Comparison of ENCODE assay signal across 8 cellular contexts in the genomic region with DNA sequence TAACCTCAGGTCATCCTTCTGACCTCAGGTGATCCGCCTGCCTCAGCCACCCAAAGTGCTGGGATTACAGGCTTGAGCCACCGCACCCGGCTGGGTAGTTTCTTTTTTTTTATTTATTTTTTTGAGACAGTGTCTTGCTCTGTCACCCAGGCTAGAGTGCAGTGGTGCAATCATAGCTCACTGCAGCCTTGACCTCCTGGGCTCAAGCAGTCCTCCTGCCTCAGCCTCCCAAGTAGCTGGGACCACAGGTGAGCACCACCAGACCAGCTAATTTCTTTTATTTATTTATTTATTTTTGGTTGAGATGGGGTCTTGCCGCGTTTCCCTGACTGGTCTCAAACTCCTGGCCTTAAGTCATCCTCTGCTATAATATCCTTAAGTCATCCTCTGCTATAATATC. TPM values are rescaled to one million over a fixed set of nuclear protein-coding genes. Genes with fewer than 3 reads are reported as not detected.
DNase-seq lines count a peak whose midpoint lies in the region; ATAC-seq and TF ChIP-seq lines count a peak whose summit lies in the region.
"Not testable (repeated sequence)": the region's sequence is repeated elsewhere in the genome, so short reads cannot be mapped to it uniquely, and the experiment has no call there.

No MANE protein-coding gene starts in this region.

- not testable (repeated sequence) for TF ChIP-seq CTCF in RWPE1 (conservative IDR thresholded peaks at IDR 0.05; ENCODE audit: low read depth); esophagus squamous epithelium (IDR thresholded peaks at IDR 0.05); left ventricle myocardium inferior (IDR thresholded peaks at IDR 0.05; ENCODE audit: borderline replicate concordance); osteoblast (IDR thresholded peaks at IDR 0.05; ENCODE audit: extremely low read depth, low read depth, low read length); gastrocnemius medialis (IDR thresholded peaks at IDR 0.05 in 4 of 5, conservative IDR thresholded peaks at IDR 0.05 in 1 of 5); suprapubic skin (IDR thresholded peaks at IDR 0.05)

- H4K20me1 ChIP-seq in osteoblast (ENCODE audit: insufficient read depth, low read length) = peaks cover 40% of the 10 kb centered on the region

- not testable (repeated sequence) for DNase-seq in RWPE1 (ENCODE audit: low spot score); adipocyte (ENCODE audit: low read depth); esophagus squamous epithelium (lab: John Stamatoyannopoulos, UW); left ventricle myocardium inferior; osteoblast (ENCODE audit: insufficient read length, low spot score, missing footprints); gastrocnemius medialis; suprapubic skin (ENCODE audit: low spot score in 2 of 2)

- intact Hi-C loops in esophagus squamous epithelium (cut with DNase I); left ventricle myocardium inferior (cut with micrococcal nuclease); gastrocnemius medialis (cut with DNase I; ENCODE audit: low total_unique reads): not testable (repeated sequence)

- not testable (repeated sequence) for H2AFZ ChIP-seq in ACC112 (ENCODE audit: low read length, unreplicated experiment); osteoblast (ENCODE audit: low read length)

- H3K27ac ChIP-seq in ACC112 (ENCODE audit: low read depth, low read length) (peak overlapping the region; percentile 96), RWPE1 (peak overlapping the region; percentile 28), esophagus squamous epithelium (peak overlapping the region in 3 of 4 donors; percentile 27 to 32 (median 31)), left ventricle myocardium inferior (replicated peaks) (peak overlapping the region; percentile 58), osteoblast (ENCODE audit: low read depth, low read length) (peak overlapping the region; percentile 82), gastrocnemius medialis (peak overlapping the region; percentile 32 to 98 (median 96)), suprapubic skin (peak overlapping the region; percentile 70)

- WGBS in esophagus squamous epithelium, 2 donors = 67 to 80% methylated on average over 5 of the region's 5 CpGs
- WGBS in suprapubic skin = 87% methylated on average over 5 of the region's 5 CpGs

- H3K9me3 ChIP-seq in adipocyte (ENCODE audit: control insufficient read depth, low read length); esophagus squamous epithelium; left ventricle myocardium inferior (replicated peaks); osteoblast (ENCODE audit: low read depth, low read length); gastrocnemius medialis; suprapubic skin: not testable (repeated sequence)

- H3K27me3 ChIP-seq in ACC112 (ENCODE audit: insufficient read depth, low read length); adipocyte (replicated peaks; ENCODE audit: control insufficient read depth, insufficient read depth, low read length); esophagus squamous epithelium; left ventricle myocardium inferior (ENCODE audit: low read depth); osteoblast (ENCODE audit: insufficient read depth, low read length); gastrocnemius medialis; suprapubic skin: not testable (repeated sequence)

- H3K79me2 ChIP-seq in ACC112 (ENCODE audit: control insufficient read depth, insufficient read depth, low read length, unreplicated experiment) (peaks cover 87% of the 10 kb centered on the region), osteoblast (ENCODE audit: insufficient read depth, low read length) (peaks cover 89% of the 10 kb centered on the region)

- CTCF ChIA-PET in RWPE1 (lab: Yijun Ruan, JAX) = interaction anchor here (0.7 kb wide), 1 partner anchor 1827 kb away, joined by 8 read pairs; no protein-coding TSS in a partner anchor

- peaks cover 22% of the 10 kb centered on the region for H3K4me1 ChIP-seq in ACC112 (ENCODE audit: control insufficient read depth, insufficient read depth, low read length, unreplicated experiment)
- H3K4me1 ChIP-seq in adipocyte (ENCODE audit: control insufficient read depth, insufficient read depth, low read length) = peaks cover 57% of the 10 kb centered on the region
- H3K4me1 ChIP-seq in esophagus squamous epithelium = peaks cover 5 to 80% (median 31%) of the 10 kb centered on the region in 3 donors
- H3K4me1 ChIP-seq in left ventricle myocardium inferior = peaks cover 78% of the 10 kb centered on the region
- H3K4me1 ChIP-seq in osteoblast (ENCODE audit: insufficient read depth, low read length) = peaks cover 17% of the 10 kb centered on the region
- H3K4me1 ChIP-seq in gastrocnemius medialis = peaks cover 59 to 70% of the 10 kb centered on the region in 2 donors
- H3K4me1 ChIP-seq in suprapubic skin = peaks cover 51% of the 10 kb centered on the region

- H3K9ac ChIP-seq in adipocyte (ENCODE audit: low read length) = peak overlapping the region; percentile 55

- not testable (repeated sequence) for TF ChIP-seq POLR2A in esophagus squamous epithelium (IDR thresholded peaks at IDR 0.05); gastrocnemius medialis (IDR thresholded peaks at IDR 0.05); suprapubic skin (IDR thresholded peaks at IDR 0.05)

- not testable (repeated sequence) for TF ChIP-seq EP300 in suprapubic skin (IDR thresholded peaks at IDR 0.05)

- in situ Hi-C loops in gastrocnemius medialis (cut with MboI; ENCODE audit: low sequenced_read_pairs in 4 of 4) = loop anchor here in 1 of 4 donors (5.0 kb wide), 1 partner anchor 50 kb away; no protein-coding TSS in a partner anchor

- H3K36me3 ChIP-seq in ACC112 (ENCODE audit: insufficient read depth, low read length); adipocyte (ENCODE audit: control insufficient read depth, insufficient read depth, low read length, severe bottlenecking); esophagus squamous epithelium; left ventricle myocardium inferior; osteoblast (ENCODE audit: insufficient read depth, low read length); gastrocnemius medialis; suprapubic skin: not testable (repeated sequence)

- H3K4me2 ChIP-seq in osteoblast (ENCODE audit: insufficient read depth, low read length) = not testable (repeated sequence)

- POLR2A ChIA-PET in RWPE1 (lab: Yijun Ruan, JAX; ENCODE audit: low non-redundant PET) = not testable (repeated sequence)

- ATAC-seq in gastrocnemius medialis = not testable (repeated sequence)

- H3K4me3 ChIP-seq in ACC112 (ENCODE audit: low read depth, low read length); adipocyte (ENCODE audit: low read length); esophagus squamous epithelium; left ventricle myocardium inferior; osteoblast (ENCODE audit: insufficient read depth, low read length); gastrocnemius medialis; suprapubic skin: not testable (repeated sequence)

RNA-seq across cellular contexts. Expression of gene FOXK1, which starts 10.5 kb away (rescaled TPM):
- 10 to 100 TPM; 11.9 to 25.7 (median 15.9) TPM for total RNA-seq in esophagus squamous epithelium
- total RNA-seq in left ventricle myocardium inferior = 18.3 TPM
- total RNA-seq in osteoblast = 26.2 and 31.8 TPM in 2 replicates
- total RNA-seq in gastrocnemius medialis = 10 to 100 TPM in 3 of 4 donors, 1 to 10 TPM in 1; 9.8 to 43.6 (median 18.8) TPM
- total RNA-seq in suprapubic skin = 10 to 100 TPM; 37.5 to 68.5 (median 46.6) TPM

Comparison
In these comparisons a context has a peak if more than half of its experiments do, and no peak if none do; other contexts are left out.
1. H3K27ac ChIP-seq: peak in every context shown above with its lines; median percentile 96 in ACC112; 96 in gastrocnemius medialis; 82 in osteoblast; 70 in suprapubic skin; 58 in left ventricle myocardium inferior; 31 in esophagus squamous epithelium; 28 in RWPE1.